In genomic region chr2:219596954-219597551, GRCh38 we compare ENCODE assay signal across 8 cellular contexts. TPM values are rescaled to one million over a fixed set of nuclear protein-coding genes. Genes with fewer than 3 reads are reported as not detected.
DNase-seq lines count a peak whose midpoint lies in the region; ATAC-seq and TF ChIP-seq lines count a peak whose summit lies in the region.

No MANE protein-coding gene starts in this region.

- TF ChIP-seq CTCF in neural crest cell (conservative IDR thresholded peaks at IDR 0.05), result no peak

- H3K27ac ChIP-seq in esophagus (ENCODE audit: low read depth in 2 of 2, low read length in 1 of 2), result peak overlapping the region; percentile 95 to 96

- H3K27me3 Mint-ChIP-seq in neural crest cell (ENCODE audit: low read depth), result peaks cover 8% of the 10 kb centered on the region

- H3K9me3 Mint-ChIP-seq in neural crest cell, result no peaks in the 10 kb centered on the region

- peak; percentile 0 for ATAC-seq in HG02870 (IDR thresholded peaks at IDR 0.05; ENCODE audit: unreplicated experiment)
- no peak for ATAC-seq in HG03108 (IDR thresholded peaks at IDR 0.05; ENCODE audit: unreplicated experiment)

- H3K4me1 ChIP-seq in esophagus (ENCODE audit: control insufficient read depth in 2 of 2, insufficient read depth in 2 of 2, low read length in 1 of 2), result no peaks in the 10 kb centered on the region

- H3K4me3 Mint-ChIP-seq in neural crest cell, result peak overlapping the region; percentile 100

- WGBS in esophagus, 2 donors, result 11 to 12% methylated on average over 19 of the region's 19 CpGs

- H3K27me3 ChIP-seq in esophagus (ENCODE audit: control insufficient read depth in 1 of 2, insufficient read depth in 2 of 2, low read length in 2 of 2), result no peaks in the 10 kb centered on the region

- no peaks in the 10 kb centered on the region for H3K36me3 Mint-ChIP-seq in neural crest cell (ENCODE audit: low read depth)

- DNase-seq in NCI-H82 (lab: John Stamatoyannopoulos, UW) (peak; percentile 69), NCI-H82 treated with DMSO at 0.1 percent for 48 hours (lab: John Stamatoyannopoulos, UW; ENCODE audit: unreplicated experiment) (no peak), RPMI7951 (ENCODE audit: low read depth) (peak; percentile 30), neural crest cell (ENCODE audit: low read depth, low spot score) (no peak), NCI-H2107 treated with DMSO at 0.1 percent for 48 hours (lab: John Stamatoyannopoulos, UW; ENCODE audit: unreplicated experiment) (no peak)

- no peaks in the 10 kb centered on the region for H3K9me3 ChIP-seq in esophagus (ENCODE audit: control insufficient read depth in 2 of 2, insufficient read depth in 1 of 2, low read depth in 1 of 2, low read length in 1 of 2)

- H3K27ac Mint-ChIP-seq in neural crest cell (ENCODE audit: unreplicated experiment), result peak overlapping the region; percentile 100

- peak overlapping the region; percentile 68 to 78 for H3K4me3 ChIP-seq in esophagus (ENCODE audit: low read depth in 1 of 2, low read length in 2 of 2)

- peaks cover 33% of the 10 kb centered on the region for H3K4me1 Mint-ChIP-seq in neural crest cell

- H3K36me3 ChIP-seq in esophagus (ENCODE audit: control insufficient read depth in 2 of 2, insufficient read depth in 2 of 2, low read length in 1 of 2), result peaks cover 3 to 9% of the 10 kb centered on the region in 2 donors

RNA-seq across cellular contexts. Expression of gene STK11IP, which starts 0.6 kb away (rescaled TPM):
- 16.8 and 20.7 TPM in 2 replicates for total RNA-seq in RPMI7951 (2014; rRNA removed; shearing (Covaris generic))
- polyA plus RNA-seq in esophagus, result 10 to 100 TPM; 17.0 to 25.5 TPM
- total RNA-seq in neural crest cell, result 31.4 and 32.9 TPM in 2 replicates

RNA-seq across cellular contexts. Expression of gene INHA, which starts 24.9 kb away (rescaled TPM):
- total RNA-seq in RPMI7951 (2014; rRNA removed; shearing (Covaris generic)), result 0.10 and 0.12 TPM in 2 replicates
- polyA plus RNA-seq in esophagus, result under 1 TPM; 0.24 to 0.71 TPM
- 0.50 TPM in 1 of 2 replicates, not detected in the other for total RNA-seq in neural crest cell

RNA-seq across cellular contexts. Expression of gene OBSL1, which starts 25.7 kb away (rescaled TPM):
- 41.5 and 42.8 TPM in 2 replicates for total RNA-seq in RPMI7951 (2014; rRNA removed; shearing (Covaris generic))
- 10 to 100 TPM; 19.9 to 28.6 TPM for polyA plus RNA-seq in esophagus
- total RNA-seq in neural crest cell, result 122 and 123 TPM in 2 replicates

RNA-seq across cellular contexts. Expression of gene SLC4A3, which starts 30.4 kb away (rescaled TPM):
- total RNA-seq in RPMI7951 (2014; rRNA removed; shearing (Covaris generic)), result 2.8 and 3.0 TPM in 2 replicates
- polyA plus RNA-seq in esophagus, result 1 to 10 TPM; 2.0 to 2.5 TPM
- total RNA-seq in neural crest cell, result 10.0 and 11.4 TPM in 2 replicates

RNA-seq across cellular contexts. Expression of gene TMEM198, which starts 53.2 kb away (rescaled TPM):
- 2.3 and 2.6 TPM in 2 replicates for total RNA-seq in RPMI7951 (2014; rRNA removed; shearing (Covaris generic))
- 1 to 10 TPM; 1.6 to 1.7 TPM for polyA plus RNA-seq in esophagus
- total RNA-seq in neural crest cell, result 15.7 and 16.4 TPM in 2 replicates

Comparison
In these comparisons a context has a peak if more than half of its experiments do, and no peak if none do; other contexts are left out.
1. DNase-seq: peak in NCI-H82 (single experiment) and RPMI7951 (single experiment); none in NCI-H82 treated with DMSO at 0.1 percent for 48 hours (single experiment), neural crest cell (single experiment) and NCI-H2107 treated with DMSO at 0.1 percent for 48 hours (single experiment).